In genomic region chr12:126773012-126773411, GRCh38 we compare ENCODE assay signal across 1 cellular context.
TF ChIP-seq lines count a peak whose summit lies in the region.

No MANE protein-coding gene starts in this region.

TF ChIP-seq in K562, 482 proteins besides CTCF, POLR2A, EP300 and RAD21 (continued from another document):
- TF ChIP-seq ZBTB33 (CRISPR knock-in tag; IDR thresholded peaks at IDR 0.05) (no peak), PURB (CRISPR knock-in tag; IDR thresholded peaks at IDR 0.05; ENCODE audit: low read depth) (no peak), STAT5B (CRISPR knock-in tag; IDR thresholded peaks at IDR 0.05) (no peak), YY1 (IDR thresholded peaks at IDR 0.05; ENCODE audit: borderline replicate concordance in 1 of 3, control insufficient read depth in 1 of 3, extremely low read depth in 1 of 3, insufficient read depth in 3 of 3, insufficient read length in 1 of 3, insufficient replicate concordance in 2 of 3, low read depth in 1 of 3, low read length in 2 of 3) (no peak)
- TF ChIP-seq, protein P1, sequence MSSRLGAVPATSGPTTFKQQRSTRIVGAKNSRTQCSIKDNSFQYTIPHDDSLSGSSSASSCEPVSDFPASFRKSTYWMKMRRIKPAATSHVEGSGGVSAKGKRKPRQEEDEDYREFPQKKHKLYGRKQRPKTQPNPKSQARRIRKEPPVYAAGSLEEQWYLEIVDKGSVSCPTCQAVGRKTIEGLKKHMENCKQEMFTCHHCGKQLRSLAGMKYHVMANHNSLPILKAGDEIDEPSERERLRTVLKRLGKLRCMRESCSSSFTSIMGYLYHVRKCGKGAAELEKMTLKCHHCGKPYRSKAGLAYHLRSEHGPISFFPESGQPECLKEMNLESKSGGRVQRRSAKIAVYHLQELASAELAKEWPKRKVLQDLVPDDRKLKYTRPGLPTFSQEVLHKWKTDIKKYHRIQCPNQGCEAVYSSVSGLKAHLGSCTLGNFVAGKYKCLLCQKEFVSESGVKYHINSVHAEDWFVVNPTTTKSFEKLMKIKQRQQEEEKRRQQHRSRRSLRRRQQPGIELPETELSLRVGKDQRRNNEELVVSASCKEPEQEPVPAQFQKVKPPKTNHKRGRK (tag; IDR thresholded peaks at IDR 0.05) = no peak
